In genomic region chr1:146039844-146040194, GRCh38 we compare ENCODE assay signal across 1 cellular context.
A peak's percentile ranks its signal among the peaks of the same experiment; 100 is the strongest.
TF ChIP-seq lines count a peak whose summit lies in the region.

No MANE protein-coding gene starts in this region.

TF ChIP-seq in K562, 482 proteins besides CTCF, POLR2A, EP300 and RAD21 (continues in another document):
- no peak for TF ChIP-seq KLF6 (CRISPR knock-in tag; IDR thresholded peaks at IDR 0.05; ENCODE audit: borderline replicate concordance)
- TF ChIP-seq ARNT (IDR thresholded peaks at IDR 0.05): 0 out of 4 replicates have a peak, but pooled peaks of 1 of the 2 experiments have one; percentile 1
- TF ChIP-seq, protein P1, sequence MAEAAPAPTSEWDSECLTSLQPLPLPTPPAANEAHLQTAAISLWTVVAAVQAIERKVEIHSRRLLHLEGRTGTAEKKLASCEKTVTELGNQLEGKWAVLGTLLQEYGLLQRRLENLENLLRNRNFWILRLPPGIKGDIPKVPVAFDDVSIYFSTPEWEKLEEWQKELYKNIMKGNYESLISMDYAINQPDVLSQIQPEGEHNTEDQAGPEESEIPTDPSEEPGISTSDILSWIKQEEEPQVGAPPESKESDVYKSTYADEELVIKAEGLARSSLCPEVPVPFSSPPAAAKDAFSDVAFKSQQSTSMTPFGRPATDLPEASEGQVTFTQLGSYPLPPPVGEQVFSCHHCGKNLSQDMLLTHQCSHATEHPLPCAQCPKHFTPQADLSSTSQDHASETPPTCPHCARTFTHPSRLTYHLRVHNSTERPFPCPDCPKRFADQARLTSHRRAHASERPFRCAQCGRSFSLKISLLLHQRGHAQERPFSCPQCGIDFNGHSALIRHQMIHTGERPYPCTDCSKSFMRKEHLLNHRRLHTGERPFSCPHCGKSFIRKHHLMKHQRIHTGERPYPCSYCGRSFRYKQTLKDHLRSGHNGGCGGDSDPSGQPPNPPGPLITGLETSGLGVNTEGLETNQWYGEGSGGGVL (CRISPR knock-in tag; IDR thresholded peaks at IDR 0.05): no peak
- peak; percentile 16; the same call in 1 of the 2 replicates for TF ChIP-seq BCOR (IDR thresholded peaks at IDR 0.05)
- no peak for TF ChIP-seq SREBF2 (CRISPR knock-in tag; IDR thresholded peaks at IDR 0.05)
- no peak for TF ChIP-seq CTCFL (IDR thresholded peaks at IDR 0.05; ENCODE audit: borderline replicate concordance, insufficient read depth, low read depth, low read length, poor library complexity, severe bottlenecking)
- TF ChIP-seq MAFG (tag; conservative IDR thresholded peaks at IDR 0.05): no peak
- TF ChIP-seq SRSF7 (optimal IDR thresholded peaks at IDR 0.05; ENCODE audit: low read depth, low read length): no peak
- no peak for TF ChIP-seq GTF2F1 (IDR thresholded peaks at IDR 0.05; ENCODE audit: low read depth, low read length)
- no peak for TF ChIP-seq LEF1 (IDR thresholded peaks at IDR 0.05)
- TF ChIP-seq, protein P2, sequence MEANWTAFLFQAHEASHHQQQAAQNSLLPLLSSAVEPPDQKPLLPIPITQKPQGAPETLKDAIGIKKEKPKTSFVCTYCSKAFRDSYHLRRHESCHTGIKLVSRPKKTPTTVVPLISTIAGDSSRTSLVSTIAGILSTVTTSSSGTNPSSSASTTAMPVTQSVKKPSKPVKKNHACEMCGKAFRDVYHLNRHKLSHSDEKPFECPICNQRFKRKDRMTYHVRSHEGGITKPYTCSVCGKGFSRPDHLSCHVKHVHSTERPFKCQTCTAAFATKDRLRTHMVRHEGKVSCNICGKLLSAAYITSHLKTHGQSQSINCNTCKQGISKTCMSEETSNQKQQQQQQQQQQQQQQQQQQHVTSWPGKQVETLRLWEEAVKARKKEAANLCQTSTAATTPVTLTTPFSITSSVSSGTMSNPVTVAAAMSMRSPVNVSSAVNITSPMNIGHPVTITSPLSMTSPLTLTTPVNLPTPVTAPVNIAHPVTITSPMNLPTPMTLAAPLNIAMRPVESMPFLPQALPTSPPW (CRISPR knock-in tag; IDR thresholded peaks at IDR 0.05): no peak
- no peak for TF ChIP-seq ZNF707 (CRISPR knock-in tag; conservative IDR thresholded peaks at IDR 0.05)
- TF ChIP-seq MGA (IDR thresholded peaks at IDR 0.05): 0 out of 2 replicates have a peak, but pooled peaks have one; percentile 20
- no peak for TF ChIP-seq EGR1 (conservative IDR thresholded peaks at IDR 0.05)
- TF ChIP-seq YBX1 (IDR thresholded peaks at IDR 0.05): no peak
- TF ChIP-seq ZFP1 (CRISPR knock-in tag; IDR thresholded peaks at IDR 0.05): no peak
- TF ChIP-seq PRPF4 (IDR thresholded peaks at IDR 0.05; ENCODE audit: insufficient read depth, low read depth, low read length, poor library complexity, severe bottlenecking): no peak
- TF ChIP-seq, protein P3, sequence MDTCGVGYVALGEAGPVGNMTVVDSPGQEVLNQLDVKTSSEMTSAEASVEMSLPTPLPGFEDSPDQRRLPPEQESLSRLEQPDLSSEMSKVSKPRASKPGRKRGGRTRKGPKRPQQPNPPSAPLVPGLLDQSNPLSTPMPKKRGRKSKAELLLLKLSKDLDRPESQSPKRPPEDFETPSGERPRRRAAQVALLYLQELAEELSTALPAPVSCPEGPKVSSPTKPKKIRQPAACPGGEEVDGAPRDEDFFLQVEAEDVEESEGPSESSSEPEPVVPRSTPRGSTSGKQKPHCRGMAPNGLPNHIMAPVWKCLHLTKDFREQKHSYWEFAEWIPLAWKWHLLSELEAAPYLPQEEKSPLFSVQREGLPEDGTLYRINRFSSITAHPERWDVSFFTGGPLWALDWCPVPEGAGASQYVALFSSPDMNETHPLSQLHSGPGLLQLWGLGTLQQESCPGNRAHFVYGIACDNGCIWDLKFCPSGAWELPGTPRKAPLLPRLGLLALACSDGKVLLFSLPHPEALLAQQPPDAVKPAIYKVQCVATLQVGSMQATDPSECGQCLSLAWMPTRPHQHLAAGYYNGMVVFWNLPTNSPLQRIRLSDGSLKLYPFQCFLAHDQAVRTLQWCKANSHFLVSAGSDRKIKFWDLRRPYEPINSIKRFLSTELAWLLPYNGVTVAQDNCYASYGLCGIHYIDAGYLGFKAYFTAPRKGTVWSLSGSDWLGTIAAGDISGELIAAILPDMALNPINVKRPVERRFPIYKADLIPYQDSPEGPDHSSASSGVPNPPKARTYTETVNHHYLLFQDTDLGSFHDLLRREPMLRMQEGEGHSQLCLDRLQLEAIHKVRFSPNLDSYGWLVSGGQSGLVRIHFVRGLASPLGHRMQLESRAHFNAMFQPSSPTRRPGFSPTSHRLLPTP (IDR thresholded peaks at IDR 0.05; ENCODE audit: borderline replicate concordance, extremely low read depth, insufficient read length): peak; percentile 3
- no peak for TF ChIP-seq SMARCA5 (IDR thresholded peaks at IDR 0.05)
- 0 out of 2 replicates have a peak, but pooled peaks have one; percentile 3 for TF ChIP-seq TRIM28 (IDR thresholded peaks at IDR 0.05)
- no peak for TF ChIP-seq CHD2 (IDR thresholded peaks at IDR 0.05; ENCODE audit: low read depth, low read length)
- TF ChIP-seq ZNF184 (CRISPR knock-in tag; IDR thresholded peaks at IDR 0.05): no peak
- TF ChIP-seq PCBP1 (IDR thresholded peaks at IDR 0.05; ENCODE audit: low read depth, low read length, poor library complexity, severe bottlenecking): no peak
- no peak for TF ChIP-seq MTA2 (IDR thresholded peaks at IDR 0.05; ENCODE audit: low read depth)
- 0 out of 2 replicates have a peak, but pooled peaks have one; percentile 19 for TF ChIP-seq PHB2 (IDR thresholded peaks at IDR 0.05; ENCODE audit: low read depth)
- no peak for TF ChIP-seq CREM (IDR thresholded peaks at IDR 0.05; ENCODE audit: low read depth)
- no peak for TF ChIP-seq MEIS2 (IDR thresholded peaks at IDR 0.05; ENCODE audit: partially characterized antibody)
- TF ChIP-seq MBD2 (IDR thresholded peaks at IDR 0.05; ENCODE audit: borderline replicate concordance, low read depth): no peak
- no peak for TF ChIP-seq ATF2 (CRISPR knock-in tag; IDR thresholded peaks at IDR 0.05)
- TF ChIP-seq ZNF143 (CRISPR knock-in tag; IDR thresholded peaks at IDR 0.05): no peak
- TF ChIP-seq, protein P4, sequence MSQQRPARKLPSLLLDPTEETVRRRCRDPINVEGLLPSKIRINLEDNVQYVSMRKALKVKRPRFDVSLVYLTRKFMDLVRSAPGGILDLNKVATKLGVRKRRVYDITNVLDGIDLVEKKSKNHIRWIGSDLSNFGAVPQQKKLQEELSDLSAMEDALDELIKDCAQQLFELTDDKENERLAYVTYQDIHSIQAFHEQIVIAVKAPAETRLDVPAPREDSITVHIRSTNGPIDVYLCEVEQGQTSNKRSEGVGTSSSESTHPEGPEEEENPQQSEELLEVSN (IDR thresholded peaks at IDR 0.05; ENCODE audit: borderline replicate concordance in 1 of 2, extremely low read depth in 1 of 2, insufficient read depth in 1 of 2, insufficient read length in 1 of 2, low read depth in 1 of 2, low read length in 1 of 2, poor library complexity in 1 of 2, severe bottlenecking in 1 of 2): no peak
- 0 out of 2 replicates have a peak, but pooled peaks have one; percentile 14 for TF ChIP-seq NKRF (IDR thresholded peaks at IDR 0.05; ENCODE audit: borderline replicate concordance)
- TF ChIP-seq CEBPG (CRISPR knock-in tag; IDR thresholded peaks at IDR 0.05): no peak
- no peak for TF ChIP-seq CEBPG (tag; conservative IDR thresholded peaks at IDR 0.05 in 1 of 2, IDR thresholded peaks at IDR 0.05 in 1 of 2)
